ENCODE assay signal across 18 cellular contexts in genomic region chr1:169019419-169020058, GRCh38.
"Had no signal": no experiment of that assay in that cellular context is flagged by ENCODE, and none has a peak within 500 bp of the region (broad histone marks: within the 10 kb centered on the region; RNA-seq: fewer than 3 reads in every experiment).

No MANE protein-coding gene starts in this region.

- H3K4me1 Mint-ChIP-seq: activated CD4-positive, alpha-beta T cell treated with anti-CD3 and anti-CD28 coated beads for 36 hours; naive B cell; neural crest cell; WTC11 had no signal

- ATAC-seq: activated CD4-positive, alpha-beta T cell treated with anti-CD3 and anti-CD28 coated beads for 36 hours; gastrocnemius medialis; sciatic nerve; stimulated activated naive B cell treated with anti-CD40 and anti-IgM and Interleukin-4, amounts not matched to agents 10 μg/mL and 1 μg/mL and 100 μg/mL, for 72 hours; WTC11 had no signal

- DNase-seq: activated CD4-positive, alpha-beta T cell treated with anti-CD3 and anti-CD28 coated beads for 36 hours; activated CD4-positive, alpha-beta T cell treated with anti-CD3 and anti-CD28 coated beads, Interleukin-2, amount 50 U/mL, for 48 hours; activated effector memory CD4-positive, alpha-beta T cell treated with anti-CD3 and anti-CD28 coated beads, Interleukin-2, amount 50 U/mL, for 16 hours; activated naive CD4-positive, alpha-beta T cell treated with anti-CD3 and anti-CD28 coated beads, Interleukin-2, amount 10 ng/mL, durations not matched to agents 7 days and 5 days; amygdala; endodermal cell; esophagus squamous epithelium; gastrocnemius medialis; hypothalamus; naive B cell; occipital lobe; posterior cingulate gyrus; stimulated activated CD4-positive, alpha-beta T cell treated with anti-CD3 and anti-CD28 coated beads, Interleukin-15, amount 100 ng/mL, for 24 hours; stimulated activated naive B cell treated with anti-CD40 and anti-IgM and Interleukin-4, amounts not matched to agents 10 μg/mL and 1 μg/mL and 100 μg/mL, for 72 hours; trophoblast cell had no signal

- H3K9me3 Mint-ChIP-seq: activated naive CD4-positive, alpha-beta T cell treated with anti-CD3 and anti-CD28 coated beads, Interleukin-2, amount 10 ng/mL, durations not matched to agents 7 days and 5 days; endodermal cell; neural crest cell; WTC11 had no signal

- H3K27ac Mint-ChIP-seq: activated CD4-positive, alpha-beta T cell treated with anti-CD3 and anti-CD28 coated beads for 36 hours; activated naive CD4-positive, alpha-beta T cell treated with anti-CD3 and anti-CD28 coated beads, Interleukin-2, amount 10 ng/mL, durations not matched to agents 7 days and 5 days; endodermal cell; naive B cell; stimulated activated naive B cell treated with anti-CD40 and anti-IgM and Interleukin-4, amounts not matched to agents 10 μg/mL and 1 μg/mL and 100 μg/mL, for 72 hours; WTC11 had no signal

- H3K4me3 Mint-ChIP-seq: activated CD4-positive, alpha-beta T cell treated with anti-CD3 and anti-CD28 coated beads for 36 hours; activated naive CD4-positive, alpha-beta T cell treated with anti-CD3 and anti-CD28 coated beads, Interleukin-2, amount 10 ng/mL, durations not matched to agents 7 days and 5 days; endodermal cell; naive B cell; neural crest cell; stimulated activated naive B cell treated with anti-CD40 and anti-IgM and Interleukin-4, amounts not matched to agents 10 μg/mL and 1 μg/mL and 100 μg/mL, for 72 hours; WTC11 had no signal

- H3K36me3 Mint-ChIP-seq: activated naive CD4-positive, alpha-beta T cell treated with anti-CD3 and anti-CD28 coated beads, Interleukin-2, amount 10 ng/mL, durations not matched to agents 7 days and 5 days; naive B cell; stimulated activated naive B cell treated with anti-CD40 and anti-IgM and Interleukin-4, amounts not matched to agents 10 μg/mL and 1 μg/mL and 100 μg/mL, for 72 hours; WTC11 had no signal
